Comparison of ENCODE assay signal across 10 cellular contexts in the genomic region with DNA sequence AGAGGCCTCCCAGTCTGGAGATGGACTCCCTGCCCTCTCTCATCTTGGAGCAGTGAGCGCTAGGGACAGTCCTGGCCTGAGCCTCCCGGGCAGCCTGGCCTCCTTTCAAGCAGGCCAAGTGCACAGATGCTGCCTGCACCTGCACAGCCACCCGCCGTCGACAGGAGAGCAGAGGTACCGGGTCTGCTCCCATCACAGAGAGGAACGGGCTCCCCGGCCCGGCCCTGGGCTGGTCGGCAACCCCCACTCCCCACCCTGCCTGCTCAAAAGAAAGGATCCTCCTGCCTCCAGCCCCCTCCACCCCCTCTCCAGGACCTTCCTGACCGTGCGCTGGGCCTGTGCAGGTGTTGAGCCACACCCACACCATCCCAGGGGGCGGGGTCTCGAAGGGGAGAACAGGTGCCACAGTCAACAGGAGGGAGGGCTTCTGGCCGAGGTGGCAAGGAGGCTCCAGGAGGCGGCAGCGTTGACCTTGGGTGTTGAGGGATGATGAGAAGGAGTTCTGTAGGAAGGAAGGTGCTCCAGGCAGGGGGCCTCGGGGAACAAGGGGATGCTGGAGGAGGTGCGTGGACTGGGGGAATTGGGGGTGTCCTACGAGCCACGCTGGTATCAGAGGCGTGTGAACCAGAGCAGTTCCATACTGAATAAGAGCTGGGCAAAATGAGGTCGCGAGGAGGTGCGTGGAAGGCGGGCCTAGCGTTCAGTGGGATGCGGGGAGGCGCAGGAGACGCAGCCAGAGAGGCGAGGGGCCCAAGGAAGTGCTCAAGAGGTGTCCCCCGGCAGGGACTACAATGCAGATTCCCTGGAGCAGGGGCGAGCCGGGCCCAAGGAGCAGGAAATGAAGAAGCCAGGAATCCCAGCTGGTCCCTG. TPM values are rescaled to one million over a fixed set of nuclear protein-coding genes. Genes with fewer than 3 reads are reported as not detected.
A peak's percentile ranks its signal among the peaks of the same experiment; 100 is the strongest.
DNase-seq lines count a peak whose midpoint lies in the region; ATAC-seq, FAIRE-seq and TF ChIP-seq lines count a peak whose summit lies in the region.
"Had no signal": no experiment of that assay in that cellular context is flagged by ENCODE, and none has a peak within 500 bp of the region (broad histone marks: within the 10 kb centered on the region; RNA-seq: fewer than 3 reads in every experiment).

No MANE protein-coding gene starts in this region.

- H3K27me3 ChIP-seq in GM12878 (replicated peaks in 1 of 2; ENCODE audit: control insufficient read depth in 2 of 2, insufficient read depth in 2 of 2, low read length in 1 of 2) = peaks cover 0 to 8% of the 10 kb centered on the region in 2 experiments; a peak in 3 of 4 replicates
- H3K27me3 ChIP-seq in naive thymus-derived CD4-positive, alpha-beta T cell (ENCODE audit: control insufficient read depth in 2 of 2, insufficient read depth in 2 of 2, low read length in 2 of 2) = no peaks in the 10 kb centered on the region

- peaks cover 0 to under 1% (median 0%) of the 10 kb centered on the region in 11 donors for H3K9me3 Mint-ChIP-seq in naive thymus-derived CD4-positive, alpha-beta T cell

- TF ChIP-seq POLR2A in GM12892 (IDR thresholded peaks at IDR 0.05; ENCODE audit: low read depth, low read length) (no peak), GM12878 (IDR thresholded peaks at IDR 0.05; ENCODE audit: low read depth, low read length) (no peak)

- no peak for TF ChIP-seq RAD21 in GM12878 (IDR thresholded peaks at IDR 0.05; ENCODE audit: insufficient read depth, low read depth, low read length)

- H3K36me3 Mint-ChIP-seq in naive thymus-derived CD4-positive, alpha-beta T cell = no peaks in the 10 kb centered on the region

- intact Hi-C loops in GM12878 (cut with micrococcal nuclease; ENCODE audit: unreplicated experiment) = loop anchor here (2.0 kb wide), 1 partner anchor 46 kb away; a partner anchor contains a TSS
- intact Hi-C loops in naive thymus-derived CD4-positive, alpha-beta T cell (cut with micrococcal nuclease) = loop anchor here (1.0 to 10.0 kb wide), 14 partner anchors 22 to 716 kb away; a partner anchor contains a TSS

- H3K9ac ChIP-seq in GM12878 (ENCODE audit: control insufficient read depth, insufficient read depth, low read length) = no peak overlapping the region

- peak overlapping the region; percentile 65 to 88 (median 76) for H3K4me3 Mint-ChIP-seq in naive thymus-derived CD4-positive, alpha-beta T cell

- peaks cover 6 to 10% (median 8%) of the 10 kb centered on the region in 7 donors for H3K4me1 Mint-ChIP-seq in naive thymus-derived CD4-positive, alpha-beta T cell

- H3K27me3 Mint-ChIP-seq in naive thymus-derived CD4-positive, alpha-beta T cell = peaks cover 0 to 6% (median 0%) of the 10 kb centered on the region in 5 donors

- peak; percentile 58 for FAIRE-seq in GM12892 (lab: Jason Lieb, UNC)
- FAIRE-seq in GM12878 (lab: Jason Lieb, UNC) = no peak

- CTCF ChIA-PET in GM12878 (lab: Yijun Ruan, JAX) = interaction anchor here (0.7 to 1.5 kb wide), 4 partner anchors 47 to 355 kb away, joined by 3 to 4 read pairs (median 4); a partner anchor contains a TSS
- CTCF ChIA-PET in naive thymus-derived CD4-positive, alpha-beta T cell (lab: Charles Lee) = interaction anchor here (0.5 kb wide), 1 partner anchor 234 kb away, joined by 3 read pairs; no protein-coding TSS in a partner anchor

- ATAC-seq in GM12878 (no peak), HG03342 (IDR thresholded peaks at IDR 0.05; ENCODE audit: unreplicated experiment) (no peak), GM21619 (IDR thresholded peaks at IDR 0.05; ENCODE audit: unreplicated experiment) (no peak)
- no peak for ATAC-seq in naive thymus-derived CD4-positive, alpha-beta T cell

- H4K20me1 ChIP-seq in GM12878 (ENCODE audit: control insufficient read depth, insufficient read depth) = no peaks in the 10 kb centered on the region; the same call in 1 of the 2 replicates

- no peaks in the 10 kb centered on the region for H3K79me2 ChIP-seq in GM12878 (ENCODE audit: control insufficient read depth, insufficient read depth, low read length)

- TF ChIP-seq EP300 in GM12878 (IDR thresholded peaks at IDR 0.05; ENCODE audit: borderline replicate concordance in 1 of 2, control insufficient read depth in 1 of 2, low read depth in 2 of 2, low read length in 2 of 2) = no peak

- no peak overlapping the region; the same call in 1 of the 2 replicates for H3K4me3 ChIP-seq in GM12878
- H3K4me3 ChIP-seq in naive thymus-derived CD4-positive, alpha-beta T cell (ENCODE audit: low read length) = peak overlapping the region; percentile 51

- peak in 1 of 3 experiments; percentile 27; a peak in 1 of 6 replicates for TF ChIP-seq CTCF in GM12878 (IDR thresholded peaks at IDR 0.05 in 2 of 3, conservative IDR thresholded peaks at IDR 0.05 in 1 of 3; ENCODE audit: control insufficient read depth in 2 of 3, extremely low read depth in 1 of 3, insufficient read depth in 1 of 3, low read depth in 3 of 3, low read length in 3 of 3)

- H3K27ac Mint-ChIP-seq in naive thymus-derived CD4-positive, alpha-beta T cell = peak overlapping the region in 5 of 9 donors; percentile 51 to 86 (median 75)

- BruUV-seq in GM12878 (replicated peaks; lab: Mats Ljungman, UMichigan) = no TSS peak

- H2AFZ ChIP-seq in GM12878 (ENCODE audit: control insufficient read depth, low read depth, low read length) = 0 out of 2 replicates have a peak overlapping the region, but pooled peaks have one; percentile 36

- SMC1A ChIA-PET in GM12878 (lab: Charles Lee; ENCODE audit: uncharacterized antibody, unreplicated experiment) = no interaction called here

- H3K27ac ChIP-seq in GM12878 (ENCODE audit: control insufficient read depth, insufficient read depth) (no peak overlapping the region), caudate nucleus (ENCODE audit: low read depth, low read length) (no peak overlapping the region)
- H3K27ac ChIP-seq in naive thymus-derived CD4-positive, alpha-beta T cell (ENCODE audit: low read depth, low read length) = no peak overlapping the region

- in situ Hi-C loops in GM12878 (cut with MboI) = no loop called here

- RAD21 ChIA-PET in GM12878 (lab: Charles Lee; ENCODE audit: unreplicated experiment) = interaction anchor here (0.8 to 1.4 kb wide), 9 partner anchors 22 to 433 kb away, joined by 3 to 7 read pairs (median 4); a partner anchor contains a TSS

- peak overlapping the region; percentile 81 for H3K4me2 ChIP-seq in GM12878 (ENCODE audit: control insufficient read depth, insufficient read depth)

- 28% methylated on average over 29 of the region's 34 CpGs for WGBS in GM12878 (ENCODE audit: insufficient coverage, insufficient replicate concordance, low lambda C conversion rate, missing lambda C conversion rate)

- H3K9me3 ChIP-seq in GM12878 (replicated peaks; ENCODE audit: control insufficient read depth, insufficient read depth, low read length) = no peaks in the 10 kb centered on the region
- no peaks in the 10 kb centered on the region for H3K9me3 ChIP-seq in naive thymus-derived CD4-positive, alpha-beta T cell (ENCODE audit: control insufficient read depth in 2 of 3, low read length in 3 of 3)

- DNase-seq in GM12892 (ENCODE audit: insufficient read length) (no peak), NCI-H187 treated with DMSO at 0.1 percent for 48 hours (lab: John Stamatoyannopoulos, UW) (peak; percentile 26), GM12878 (ENCODE audit: low read depth, low spot score) (no peak), SW 1271 (lab: John Stamatoyannopoulos, UW) (no peak), caudate nucleus (lab: John Stamatoyannopoulos, UW) (no peak)
- DNase-seq in naive thymus-derived CD4-positive, alpha-beta T cell = peak in 3 of 9 donors; percentile 29 to 50 (median 31)

- POLR2A ChIA-PET in GM12878 (lab: Charles Lee) = interaction anchor here (0.6 kb wide), 1 partner anchor 377 kb away, joined by 3 read pairs; no protein-coding TSS in a partner anchor
- POLR2A ChIA-PET in naive thymus-derived CD4-positive, alpha-beta T cell (lab: Charles Lee) = interaction anchor here (1.1 to 1.4 kb wide), 2 partner anchors 10 to 55 kb away, joined by 3 to 4 read pairs; no protein-coding TSS in a partner anchor

- H3K4me1 ChIP-seq in GM12878 (ENCODE audit: control insufficient read depth, insufficient read depth, low read length) = peaks cover 7% of the 10 kb centered on the region
- H3K4me1 ChIP-seq in naive thymus-derived CD4-positive, alpha-beta T cell (ENCODE audit: control insufficient read depth in 2 of 2, insufficient read depth in 2 of 2, low read length in 2 of 2) = peaks cover 8 to 21% of the 10 kb centered on the region in 2 donors

- H3K36me3 ChIP-seq in GM12878 (ENCODE audit: control insufficient read depth in 2 of 2, insufficient read depth in 2 of 2, low read length in 1 of 2) = no peaks in the 10 kb centered on the region
- no peaks in the 10 kb centered on the region for H3K36me3 ChIP-seq in naive thymus-derived CD4-positive, alpha-beta T cell (ENCODE audit: control insufficient read depth in 2 of 3, insufficient read depth in 3 of 3, low read length in 3 of 3)

RNA-seq across cellular contexts. Expression of a gene that starts 1.0 kb away (rescaled TPM):
- polyA plus RNA-seq in GM12892 (2012; ENCODE audit: missing spikeins) = 0.40 TPM
- total RNA-seq in GM12878 (2013; cell fraction: nucleolus; rRNA removed) = not detected in 2 replicates
- total RNA-seq in GM12878 (2014; rRNA removed) = 0.06 TPM in 1 of 2 replicates, not detected in the other
- not detected in 2 replicates for total RNA-seq in GM12878 (2014; rRNA removed; fragmentation: Illumina TruSeq; extraction: Trizol)
- total RNA-seq in GM12878 (2021) = not detected in 2 replicates
- polyA plus RNA-seq in GM12878 (2011; ENCODE audit: low read depth) = not detected
- not detected in 2 replicates for polyA plus RNA-seq in GM12878 (2011; rRNA removed)
- polyA plus RNA-seq in GM12878 (2011; cell fraction: cytosol; rRNA removed) = not detected in 2 replicates
- polyA plus RNA-seq in GM12878 (2011; cell fraction: nucleus; rRNA removed) = not detected in 2 replicates
- polyA plus RNA-seq in GM12878 (2012) = 0.20 TPM in 1 of 2 replicates, not detected in the other
- polyA plus RNA-seq in GM12878 (2014; fragmentation: Illumina TruSeq; extraction: Trizol) = not detected in 2 replicates
- under 1 TPM in 1 of 2 experiments, not detected in 1; 0.02 TPM for polyA plus RNA-seq in GM12878 (2014; fragmentation: Nextera tagmentation; extraction: Ambion mirVana)
- 0.05 TPM in 1 of 2 replicates, not detected in the other for polyA plus RNA-seq in GM12878 (2014; rRNA removed)
- polyA plus RNA-seq in GM12878 (2016; fragmentation: Nextera tagmentation; extraction: Ambion mirVana) = not detected
- polyA minus RNA-seq in GM12878 (2011; rRNA and poly(A)+ RNA removed) = not detected in 2 replicates
- polyA minus RNA-seq in GM12878 (2011; cell fraction: cytosol; rRNA and poly(A)+ RNA removed) = not detected in 2 replicates
- polyA minus RNA-seq in GM12878 (2011; cell fraction: nucleus; rRNA and poly(A)+ RNA removed) = not detected in 2 replicates
- total RNA-seq in naive thymus-derived CD4-positive, alpha-beta T cell = not detected
- not detected for polyA plus RNA-seq in naive thymus-derived CD4-positive, alpha-beta T cell
- total RNA-seq: renal cortical epithelial cell; T-helper 1 cell treated with Interleukin-12 subunit alpha and Interleukin-12 subunit beta and Interleukin-4 antibody, amounts not matched to agents 30 ng/mL and 1 ng/mL, for 36 hours had no signal

RNA-seq across cellular contexts. Expression of a gene that starts 29.8 kb away (rescaled TPM):
- not detected for polyA plus RNA-seq in GM12892 (2012; ENCODE audit: missing spikeins)
- total RNA-seq in GM12878 (2013; cell fraction: nucleolus; rRNA removed) = not detected in 2 replicates
- not detected in 2 replicates for total RNA-seq in GM12878 (2014; rRNA removed)
- total RNA-seq in GM12878 (2014; rRNA removed; fragmentation: Illumina TruSeq; extraction: Trizol) = not detected in 2 replicates
- total RNA-seq in GM12878 (2021) = 0.19 TPM in 1 of 2 replicates, not detected in the other
- not detected for polyA plus RNA-seq in GM12878 (2011; ENCODE audit: low read depth)
- polyA plus RNA-seq in GM12878 (2011; rRNA removed) = 0.20 and 0.23 TPM in 2 replicates
- 0.75 and 0.94 TPM in 2 replicates for polyA plus RNA-seq in GM12878 (2011; cell fraction: cytosol; rRNA removed)
- 12.2 and 13.6 TPM in 2 replicates for polyA plus RNA-seq in GM12878 (2011; cell fraction: nucleus; rRNA removed)
- polyA plus RNA-seq in GM12878 (2012) = not detected in 2 replicates
- polyA plus RNA-seq in GM12878 (2014; fragmentation: Illumina TruSeq; extraction: Trizol) = not detected in 2 replicates
- not detected for polyA plus RNA-seq in GM12878 (2014; fragmentation: Nextera tagmentation; extraction: Ambion mirVana)
- polyA plus RNA-seq in GM12878 (2014; rRNA removed) = 0.24 and 0.27 TPM in 2 replicates
- polyA plus RNA-seq in GM12878 (2016; fragmentation: Nextera tagmentation; extraction: Ambion mirVana) = under 1 TPM in 1 of 2 experiments, not detected in 1; 0.13 TPM
- polyA minus RNA-seq in GM12878 (2011; rRNA and poly(A)+ RNA removed) = 0.52 TPM in 1 of 2 replicates, not detected in the other
- not detected in 2 replicates for polyA minus RNA-seq in GM12878 (2011; cell fraction: cytosol; rRNA and poly(A)+ RNA removed)
- 0.96 TPM in 1 of 2 replicates, not detected in the other for polyA minus RNA-seq in GM12878 (2011; cell fraction: nucleus; rRNA and poly(A)+ RNA removed)
- total RNA-seq in naive thymus-derived CD4-positive, alpha-beta T cell = 1 to 10 TPM; 1.1 to 4.4 (median 2.8) TPM
- under 1 TPM; 0.33 to 0.55 TPM for polyA plus RNA-seq in naive thymus-derived CD4-positive, alpha-beta T cell
- total RNA-seq: renal cortical epithelial cell had no signal

RNA-seq across cellular contexts. Expression of a gene that starts 46.9 kb away (rescaled TPM):
- polyA plus RNA-seq in GM12892 (2012; ENCODE audit: missing spikeins) = 3.6 TPM
- 15.8 and 17.3 TPM in 2 replicates for total RNA-seq in GM12878 (2013; cell fraction: nucleolus; rRNA removed)
- total RNA-seq in GM12878 (2014; rRNA removed) (3.3 and 6.5 TPM in 2 replicates), GM12878 (2014; rRNA removed; fragmentation: Illumina TruSeq; extraction: Trizol) (3.5 and 3.6 TPM in 2 replicates), GM12878 (2021) (6.4 and 9.7 TPM in 2 replicates)
- polyA plus RNA-seq in GM12878 (2011; ENCODE audit: low read depth) = 2.2 TPM
- polyA plus RNA-seq in GM12878 (2011; rRNA removed) (3.8 and 4.4 TPM in 2 replicates), GM12878 (2014; fragmentation: Illumina TruSeq; extraction: Trizol) (4.3 and 4.6 TPM in 2 replicates), GM12878 (2014; fragmentation: Nextera tagmentation; extraction: Ambion mirVana) (under 1 TPM; 0.20 to 0.40 TPM), GM12878 (2014; rRNA removed) (4.2 and 5.9 TPM in 2 replicates), GM12878 (2016; fragmentation: Nextera tagmentation; extraction: Ambion mirVana) (1 to 10 TPM; 2.3 to 3.8 TPM)
- 2.8 and 3.8 TPM in 2 replicates for polyA plus RNA-seq in GM12878 (2011; cell fraction: cytosol; rRNA removed)
- polyA plus RNA-seq in GM12878 (2011; cell fraction: nucleus; rRNA removed) = 6.7 and 8.5 TPM in 2 replicates
- 2.4 and 5.4 TPM in 2 replicates for polyA plus RNA-seq in GM12878 (2012)
- 6.1 and 8.8 TPM in 2 replicates for polyA minus RNA-seq in GM12878 (2011; rRNA and poly(A)+ RNA removed)
- 1.3 and 3.7 TPM in 2 replicates for polyA minus RNA-seq in GM12878 (2011; cell fraction: cytosol; rRNA and poly(A)+ RNA removed)
- polyA minus RNA-seq in GM12878 (2011; cell fraction: nucleus; rRNA and poly(A)+ RNA removed) = 5.7 and 8.7 TPM in 2 replicates
- total RNA-seq in naive thymus-derived CD4-positive, alpha-beta T cell = 10 to 100 TPM in 2 of 5 experiments, 1 to 10 TPM in 3; 6.0 to 13.5 (median 6.5) TPM
- polyA plus RNA-seq in naive thymus-derived CD4-positive, alpha-beta T cell = 1 to 10 TPM; 4.0 to 6.8 TPM
